In genomic region chr5:24773241-24773640, GRCh38 we compare ENCODE assay signal across 17 cellular contexts.
DNase-seq lines count a peak whose midpoint lies in the region; TF ChIP-seq lines count a peak whose summit lies in the region.
"Had no signal": no experiment of that assay in that cellular context is flagged by ENCODE, and none has a peak within 500 bp of the region (broad histone marks: within the 10 kb centered on the region; RNA-seq: fewer than 3 reads in every experiment).

No MANE protein-coding gene starts in this region.

- H3K4me1 ChIP-seq in Karpas-422 (ENCODE audit: low read length) (no peaks in the 10 kb centered on the region), suprapubic skin (no peaks in the 10 kb centered on the region)

- peaks cover 0 to 3% (median 1%) of the 10 kb centered on the region in 3 donors for H3K27me3 Mint-ChIP-seq in immature natural killer cell (ENCODE audit: low read depth in 3 of 3)

- TF ChIP-seq CTCF in fibroblast of villous mesenchyme (IDR thresholded peaks at IDR 0.05; ENCODE audit: insufficient read depth, low read depth, low read length), result no peak
- TF ChIP-seq CTCF in suprapubic skin (IDR thresholded peaks at IDR 0.05), result no peak

- H3K4me2 ChIP-seq in Karpas-422 (ENCODE audit: low read depth, low read length, poor library complexity, severe bottlenecking), result no peak overlapping the region

- H3K9me2 ChIP-seq in Karpas-422 (replicated peaks; ENCODE audit: insufficient read depth, low read length), result no peaks in the 10 kb centered on the region

- H4K20me1 ChIP-seq in Karpas-422 (ENCODE audit: insufficient read depth, low read depth, low read length), result no peaks in the 10 kb centered on the region

- H3K36me3 ChIP-seq in Karpas-422 (ENCODE audit: insufficient read depth, low read length) (no peaks in the 10 kb centered on the region), suprapubic skin (no peaks in the 10 kb centered on the region)

- peak; percentile 11 for DNase-seq in DMS53 (lab: John Stamatoyannopoulos, UW)
- no peak for DNase-seq in DMS53 treated with DMSO at 0.1 percent for 48 hours (lab: John Stamatoyannopoulos, UW; ENCODE audit: unreplicated experiment)
- peak; percentile 15 for DNase-seq in NCI-H460 (ENCODE audit: extremely low read depth, low read depth)
- DNase-seq in fibroblast of villous mesenchyme (ENCODE audit: low read depth), result peak; percentile 2
- no peak for DNase-seq in Karpas-422
- DNase-seq in islet precursor cell, result no peak
- no peak for DNase-seq in immature natural killer cell
- DNase-seq in suprapubic skin (ENCODE audit: low spot score in 2 of 2), result no peak
- DNase-seq: COR-L47, DMS79, NCI-H1092 treated with DMSO at 0.1 percent for 48 hours, NCI-H1694, NCI-H2107, NCI-H345, NCI-H69 had no signal

- H3K9me3 ChIP-seq in Karpas-422 (ENCODE audit: low read length), result peaks cover 17% of the 10 kb centered on the region; the same call in 1 of the 2 replicates
- H3K9me3 ChIP-seq in suprapubic skin, result no peaks in the 10 kb centered on the region

- H3K27me3 ChIP-seq in Karpas-422 (ENCODE audit: low read length) (no peaks in the 10 kb centered on the region), suprapubic skin (no peaks in the 10 kb centered on the region)

- H3K27ac Mint-ChIP-seq in immature natural killer cell, result no peak overlapping the region
- H3K27ac Mint-ChIP-seq: CD14-positive monocyte had no signal

- 17% methylated on average over 1 of the region's 1 CpG for WGBS in suprapubic skin

- no peak overlapping the region for H3K9ac ChIP-seq in Karpas-422 (ENCODE audit: low read length)

- peaks cover 0 to 6% (median 3%) of the 10 kb centered on the region in 3 donors for H3K36me3 Mint-ChIP-seq in immature natural killer cell
- H3K36me3 Mint-ChIP-seq: CD14-positive monocyte had no signal

- TF ChIP-seq EP300 in suprapubic skin (IDR thresholded peaks at IDR 0.05), result no peak

- no peaks in the 10 kb centered on the region for H3K4me1 Mint-ChIP-seq in immature natural killer cell
- H3K4me1 Mint-ChIP-seq: CD14-positive monocyte had no signal

- no peak overlapping the region for H3K4me3 Mint-ChIP-seq in immature natural killer cell
- H3K4me3 Mint-ChIP-seq: CD14-positive monocyte had no signal

- no peak for TF ChIP-seq POLR2A in suprapubic skin (IDR thresholded peaks at IDR 0.05)

- no peak overlapping the region for H2AFZ ChIP-seq in Karpas-422 (ENCODE audit: low read length)

- H3K79me2 ChIP-seq in Karpas-422 (ENCODE audit: low read length), result no peaks in the 10 kb centered on the region

- H3K4me3 ChIP-seq in fibroblast of villous mesenchyme (ENCODE audit: low read depth, low read length) (no peak overlapping the region), Karpas-422 (ENCODE audit: low read length) (no peak overlapping the region), suprapubic skin (no peak overlapping the region)

- H3K9me3 Mint-ChIP-seq in immature natural killer cell, result peaks cover 12 to 58% (median 26%) of the 10 kb centered on the region in 6 donors

- H3K27ac ChIP-seq in Karpas-422 (ENCODE audit: low read length), result no peak overlapping the region
- H3K27ac ChIP-seq in suprapubic skin, result no peak overlapping the region
- H3K27ac ChIP-seq: 22Rv1 had no signal

Comparison
In these comparisons a context has a peak if more than half of its experiments do, and no peak if none do; other contexts are left out.
1. DNase-seq: peak in DMS53 (single experiment), NCI-H460 (single experiment) and fibroblast of villous mesenchyme (single experiment); none in DMS53 treated with DMSO at 0.1 percent for 48 hours (single experiment), Karpas-422 (single experiment), islet precursor cell (single experiment), immature natural killer cell (0 of 3) and suprapubic skin (0 of 2).